ENCODE assay signal across 9 cellular contexts in the genomic region with DNA sequence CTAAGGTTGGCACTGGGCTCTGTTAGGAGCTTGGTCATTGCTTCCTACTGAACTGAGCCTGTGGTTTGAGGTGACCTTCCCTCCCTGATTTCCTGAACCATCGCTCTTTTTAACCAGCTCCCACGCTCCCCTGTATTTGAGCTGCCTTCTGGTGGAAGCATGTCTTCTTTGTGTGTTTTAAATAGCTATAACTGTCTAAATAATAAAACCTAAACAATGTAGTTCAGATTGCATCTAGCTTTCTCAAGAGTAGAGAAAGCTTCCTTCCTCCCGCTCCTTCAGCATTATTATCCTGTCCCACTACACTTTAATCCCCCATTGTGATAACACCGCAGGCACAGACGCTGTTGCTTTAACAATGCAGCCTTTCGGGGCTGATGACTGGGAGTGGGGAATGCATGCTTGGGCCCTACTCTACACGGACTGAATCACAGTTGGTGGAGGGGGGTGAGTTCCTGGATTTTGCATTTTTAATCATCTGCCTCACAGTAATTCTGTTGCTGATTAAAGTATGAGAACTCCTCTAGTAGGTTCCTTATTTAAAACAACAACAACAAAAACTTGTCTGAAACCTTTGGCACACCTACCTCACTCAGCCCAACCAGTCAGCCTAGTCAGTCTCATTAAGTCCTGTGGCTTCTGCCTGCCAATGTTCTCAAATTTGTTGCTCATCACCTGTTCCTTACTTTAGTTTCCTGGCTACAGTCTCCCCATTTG. TPM values are rescaled to one million over a fixed set of nuclear protein-coding genes. Genes with fewer than 3 reads are reported as not detected.
DNase-seq lines count a peak whose midpoint lies in the region; TF ChIP-seq lines count a peak whose summit lies in the region.
"Had no signal": no experiment of that assay in that cellular context is flagged by ENCODE, and none has a peak within 500 bp of the region (broad histone marks: within the 10 kb centered on the region; RNA-seq: fewer than 3 reads in every experiment).

No MANE protein-coding gene starts in this region.

- peaks cover 12% of the 10 kb centered on the region; the same call in 1 of the 2 replicates for H3K4me1 ChIP-seq in H9 (ENCODE audit: insufficient read depth, low read length)
- peaks cover 16 to 30% of the 10 kb centered on the region in 2 experiments for H3K4me1 ChIP-seq in SK-N-SH (ENCODE audit: control insufficient read depth in 1 of 2, insufficient read depth in 2 of 2, low read depth in 1 of 2, low read length in 1 of 2)
- H3K4me1 ChIP-seq in trophoblast cell (ENCODE audit: control insufficient read depth in 1 of 2, insufficient read depth in 2 of 2, low read length in 2 of 2) = peaks cover 15 to 17% of the 10 kb centered on the region in 2 experiments

- H3K9me2 ChIP-seq in SK-N-SH = no peaks in the 10 kb centered on the region

- H3K14ac ChIP-seq in H9 (ENCODE audit: insufficient read depth, low read length) (no peak overlapping the region), trophoblast cell (ENCODE audit: low read length) (no peak overlapping the region)

- no peaks in the 10 kb centered on the region for H3K36me3 ChIP-seq in SK-N-SH (replicated peaks in 1 of 2; ENCODE audit: control insufficient read depth in 1 of 2, insufficient read depth in 2 of 2, low read length in 1 of 2)
- H3K36me3 ChIP-seq in trophoblast cell (ENCODE audit: control insufficient read depth in 1 of 2, insufficient read depth in 2 of 2, low read length in 2 of 2) = no peaks in the 10 kb centered on the region

- H4K20me1 ChIP-seq in H9 (ENCODE audit: control insufficient read depth, insufficient read depth, insufficient read length) = no peaks in the 10 kb centered on the region
- H4K20me1 ChIP-seq in SK-N-SH (ENCODE audit: insufficient read depth) = peaks cover 74% of the 10 kb centered on the region

- peak overlapping the region; percentile 41 to 51 for H3K4me3 Mint-ChIP-seq in H9

- H3K27me3 ChIP-seq in H9 (ENCODE audit: insufficient read depth, low read length) = no peaks in the 10 kb centered on the region
- H3K27me3 ChIP-seq in SK-N-SH (ENCODE audit: insufficient read depth) = no peaks in the 10 kb centered on the region
- H3K27me3 ChIP-seq in trophoblast cell (ENCODE audit: insufficient read depth, low read length) = no peaks in the 10 kb centered on the region

- no peak overlapping the region for H3K23ac ChIP-seq in H9 (ENCODE audit: insufficient read length, low read depth, low read length)
- no peak overlapping the region for H3K23ac ChIP-seq in trophoblast cell (ENCODE audit: low read length)

- H4K5ac ChIP-seq in H9 (ENCODE audit: insufficient read length, low read depth, low read length) = no peak overlapping the region

- H3T11ph ChIP-seq in H9 (ENCODE audit: low read length) = no peak overlapping the region

- H3K79me1 ChIP-seq in H9 (ENCODE audit: insufficient read depth, low read depth, low read length, poor library complexity, severe bottlenecking) (no peaks in the 10 kb centered on the region), trophoblast cell (ENCODE audit: low read length) (peaks cover 3% of the 10 kb centered on the region)

- H3K4ac ChIP-seq in H9 (ENCODE audit: low read depth, low read length) (no peak overlapping the region), trophoblast cell (ENCODE audit: low read depth, low read length) (peak overlapping the region; percentile 64)

- no CpG with 5 or more reads among the region's 7 CpGs for WGBS in H9 (ENCODE audit: extremely low coverage, insufficient read length, low lambda C conversion rate)
- WGBS in SK-N-SH (ENCODE audit: low lambda C conversion rate) = 24% methylated on average over 7 of the region's 7 CpGs
- WGBS in trophoblast cell (ENCODE audit: extremely low coverage, insufficient coverage, insufficient read length) = no CpG with 5 or more reads among the region's 7 CpGs

- H4K91ac ChIP-seq in H9 (ENCODE audit: insufficient read length, low read depth, low read length) (no peak overlapping the region), trophoblast cell (ENCODE audit: low read depth, low read length) (peak overlapping the region; percentile 10)

- peaks cover 74% of the 10 kb centered on the region for H3K79me2 ChIP-seq in H9 (ENCODE audit: insufficient read depth, low read length)
- peaks cover 95% of the 10 kb centered on the region for H3K79me2 ChIP-seq in SK-N-SH (ENCODE audit: insufficient read depth)
- peaks cover 10% of the 10 kb centered on the region for H3K79me2 ChIP-seq in trophoblast cell (ENCODE audit: control insufficient read depth, insufficient read depth, low read length, poor library complexity)

- H2AFZ ChIP-seq in H9 (ENCODE audit: low read length) = no peak overlapping the region
- H2AFZ ChIP-seq in SK-N-SH (ENCODE audit: low read depth) = no peak overlapping the region
- H2AFZ ChIP-seq in trophoblast cell (ENCODE audit: insufficient read depth, low read length, poor library complexity) = no peak overlapping the region

- H3K9ac ChIP-seq in H9 (ENCODE audit: extremely low read depth, insufficient read length, low read length) (no peak overlapping the region), SK-N-SH (peak overlapping the region; percentile 29; the same call in 1 of the 2 replicates), trophoblast cell (ENCODE audit: low read length) (no peak overlapping the region)

- H3K27ac Mint-ChIP-seq in H9 = peak overlapping the region; percentile 88 to 98 (median 92)

- TF ChIP-seq RAD21 in SK-N-SH (IDR thresholded peaks at IDR 0.05; ENCODE audit: low read length) = no peak

- H3K56ac ChIP-seq in H9 (ENCODE audit: insufficient read length, low read depth, low read length) = no peak overlapping the region

- H3K4me2 ChIP-seq in H9 (ENCODE audit: insufficient read depth, insufficient read length, low read length) = peak overlapping the region; percentile 49
- peak overlapping the region; percentile 69 for H3K4me2 ChIP-seq in SK-N-SH
- no peak overlapping the region for H3K4me2 ChIP-seq in trophoblast cell (ENCODE audit: low read length)

- H4K8ac ChIP-seq in H9 (replicated peaks; ENCODE audit: insufficient read length, low read depth, low read length) (no peak overlapping the region), trophoblast cell (ENCODE audit: low read depth, low read length) (no peak overlapping the region)

- TF ChIP-seq EP300 in SK-N-SH (IDR thresholded peaks at IDR 0.05; ENCODE audit: borderline replicate concordance in 1 of 2, low read depth in 1 of 2, low read length in 1 of 2) = peak in 1 of 2 experiments; percentile 15; a peak in 1 of 4 replicates

- POLR2A ChIA-PET in SK-N-SH (lab: Yijun Ruan, JAX) = interaction anchor here (0.8 kb wide), 1 partner anchor 9 kb away, joined by 3 read pairs; no protein-coding TSS in a partner anchor

- CTCF ChIA-PET in SK-N-SH (lab: Yijun Ruan, JAX) = no interaction called here

- peaks cover 3 to 36% of the 10 kb centered on the region in 2 experiments for H3K9me3 Mint-ChIP-seq in H9

- peaks cover 6 to 21% (median 18%) of the 10 kb centered on the region in 3 experiments for H3K36me3 Mint-ChIP-seq in H9 (ENCODE audit: insufficient read depth in 1 of 3, low read depth in 3 of 3)

- H3K23me2 ChIP-seq in H9 (ENCODE audit: insufficient read length, low read depth, low read length, poor library complexity, severe bottlenecking) = peaks cover 5% of the 10 kb centered on the region

- H2AK5ac ChIP-seq in H9 (ENCODE audit: insufficient read length, low read length) = no peak overlapping the region
- H2AK5ac ChIP-seq in trophoblast cell (ENCODE audit: low read length) = no peak overlapping the region

- H2BK120ac ChIP-seq in H9 (ENCODE audit: low read depth, low read length, poor library complexity, severe bottlenecking) (no peak overlapping the region), trophoblast cell (ENCODE audit: insufficient read depth, low read length, poor library complexity) (no peak overlapping the region)

- H2BK5ac ChIP-seq in H9 (ENCODE audit: insufficient read length, low read length) (no peak overlapping the region), trophoblast cell (ENCODE audit: low read depth, low read length, poor library complexity) (no peak overlapping the region)

- H3K4me3 ChIP-seq in SK-N-SH (ENCODE audit: low read depth in 2 of 2, low read length in 1 of 2) (peak overlapping the region in 1 of 2 experiments; percentile 34; a peak in 2 of 4 replicates), trophoblast cell (ENCODE audit: low read depth, low read length) (no peak overlapping the region)

- no peak overlapping the region for H2BK12ac ChIP-seq in H9 (ENCODE audit: insufficient read length, low read depth, low read length)
- no peak overlapping the region for H2BK12ac ChIP-seq in trophoblast cell (ENCODE audit: low read length)

- no peaks in the 10 kb centered on the region for H3K9me3 ChIP-seq in H9 (ENCODE audit: control insufficient read depth, low read depth, low read length)
- no peaks in the 10 kb centered on the region for H3K9me3 ChIP-seq in SK-N-SH
- H3K9me3 ChIP-seq in trophoblast cell (ENCODE audit: insufficient read depth, low read depth, low read length) = no peaks in the 10 kb centered on the region

- H2BK20ac ChIP-seq in H9 (ENCODE audit: low read depth, low read length, poor library complexity, severe bottlenecking) = no peak overlapping the region

- peaks cover 35% of the 10 kb centered on the region for H3F3A ChIP-seq in SK-N-SH (replicated peaks; ENCODE audit: insufficient read depth)

- H3K4me1 Mint-ChIP-seq in H9 = peaks cover 80 to 86% of the 10 kb centered on the region in 2 experiments

- H3K27ac ChIP-seq in H9 (ENCODE audit: insufficient read length, low read depth, low read length) (no peak overlapping the region), SK-N-SH (ENCODE audit: low read depth in 2 of 2, low read length in 1 of 2) (peak overlapping the region; percentile 25 to 93; a peak in 3 of 4 replicates), trophoblast cell (ENCODE audit: low read depth, low read length) (peak overlapping the region; percentile 19)

- no peak overlapping the region for H3K18ac ChIP-seq in H9 (ENCODE audit: insufficient read length, low read depth, low read length)
- no peak overlapping the region for H3K18ac ChIP-seq in trophoblast cell (ENCODE audit: low read length)

- H4K12ac ChIP-seq in trophoblast cell (ENCODE audit: low read depth, low read length) = no peak overlapping the region

- H2BK15ac ChIP-seq in H9 (ENCODE audit: low read depth, low read length) = no peak overlapping the region

- H3K27me3 Mint-ChIP-seq in H9 (ENCODE audit: low read depth) = no peaks in the 10 kb centered on the region

- TF ChIP-seq CTCF in H9 (conservative IDR thresholded peaks at IDR 0.05) (no peak), SK-N-SH (IDR thresholded peaks at IDR 0.05) (no peak)

- peak; percentile 40 for DNase-seq in H9
- no peak for DNase-seq in SK-N-SH
- peak; percentile 42 for DNase-seq in fibroblast of peridontal ligament (ENCODE audit: extremely low read depth)
- DNase-seq in trophoblast cell = no peak
- no peak for DNase-seq in stimulated activated CD4-positive, alpha-beta T cell treated with anti-CD3 and anti-CD28 coated beads, Interleukin-12 subunit alpha, Interleukin-12 subunit beta, amount 100 ng/mL, for 4 hours
- DNase-seq in DMS153 (lab: John Stamatoyannopoulos, UW) = no peak
- no peak for DNase-seq in NCI-H2107 (lab: John Stamatoyannopoulos, UW)
- DNase-seq in NCI-H2171 treated with DMSO at 0.1 percent for 48 hours (lab: John Stamatoyannopoulos, UW) = no peak
- DNase-seq: activated CD4-positive, alpha-beta T cell treated with anti-CD3 and anti-CD28 coated beads, Interleukin-2, amount 50 U/mL, for 4 hours had no signal

RNA-seq across cellular contexts. Expression of a gene that starts 6.6 kb away (rescaled TPM):
- 411 and 415 TPM in 2 replicates for total RNA-seq in H9 (2021)
- 86.9 and 116 TPM in 2 replicates for polyA plus RNA-seq in SK-N-SH (2012; rRNA removed)
- polyA plus RNA-seq in SK-N-SH (2012; cell fraction: cytosol; rRNA removed) = 134 and 161 TPM in 2 replicates
- polyA plus RNA-seq in SK-N-SH (2012; cell fraction: nucleus; rRNA removed) = 45.9 and 53.9 TPM in 2 replicates
- polyA plus RNA-seq in trophoblast cell (2013) = 177 and 190 TPM in 2 replicates

Comparison
In these comparisons a context has a peak if more than half of its experiments do, and no peak if none do; other contexts are left out.
1. DNase-seq: peak in H9 (single experiment) and fibroblast of peridontal ligament (single experiment); none in SK-N-SH (single experiment), trophoblast cell (0 of 2), stimulated activated CD4-positive, alpha-beta T cell treated with anti-CD3 and anti-CD28 coated beads, Interleukin-12 subunit alpha, Interleukin-12 subunit beta, amount 100 ng/mL, for 4 hours (single experiment), DMS153 (single experiment), NCI-H2107 (single experiment) and NCI-H2171 treated with DMSO at 0.1 percent for 48 hours (single experiment).